ENCODE assay signal across 8 cellular contexts in the genomic region with DNA sequence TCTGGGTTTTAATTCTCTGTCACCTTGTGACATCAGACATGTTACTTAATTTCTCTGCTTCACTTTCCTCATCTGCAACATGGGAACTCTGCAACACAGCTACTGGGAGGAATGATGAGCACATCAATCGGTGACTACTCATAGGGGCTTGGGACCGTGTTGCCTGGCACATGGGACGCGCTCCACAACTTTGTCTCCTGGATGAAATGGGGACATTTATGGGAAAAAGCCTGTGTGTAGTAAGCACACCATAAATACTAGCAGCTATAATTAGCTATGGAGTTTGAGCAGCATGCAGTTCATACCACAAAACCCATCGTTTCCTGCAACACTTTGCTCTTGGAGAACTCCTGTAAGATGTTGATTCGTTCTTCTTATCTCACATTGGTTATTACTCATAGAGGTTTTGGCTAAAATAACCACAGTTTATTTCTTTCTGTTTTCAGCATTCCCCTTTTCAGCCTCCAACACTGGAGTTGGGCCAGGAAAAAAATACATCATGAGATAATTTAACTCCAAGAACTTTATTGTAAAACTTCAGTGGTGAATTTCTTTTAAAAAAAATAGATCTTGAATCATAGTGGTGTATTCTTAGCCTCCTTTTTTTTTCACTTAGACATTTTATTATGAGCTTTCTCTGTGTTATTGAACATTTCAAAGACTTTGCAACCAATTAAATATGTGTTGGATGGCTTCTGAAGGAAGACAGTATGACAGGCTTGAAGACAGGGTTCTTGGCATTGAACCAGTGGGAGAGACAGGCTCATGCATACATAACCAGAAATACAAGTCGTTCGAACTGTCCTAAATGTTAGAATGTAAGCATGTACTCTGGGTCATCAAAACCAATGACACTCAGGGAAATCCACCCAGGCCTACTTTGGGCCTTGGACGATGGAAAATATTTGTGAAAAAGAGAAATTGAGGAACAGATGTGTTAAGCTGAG.
DNase-seq lines count a peak whose midpoint lies in the region; ATAC-seq and TF ChIP-seq lines count a peak whose summit lies in the region.

No MANE protein-coding gene starts in this region.

- intact Hi-C loops in dendritic cell treated with granulocyte-macrophage colony-stimulating factor and Interleukin-4, amounts not matched to agents 40 ng/mL and 50 ng/mL, for 4 days (cut with micrococcal nuclease), result no loop called here

- no peak for TF ChIP-seq CTCF in RWPE2 (IDR thresholded peaks at IDR 0.05; ENCODE audit: poor library complexity, severe bottlenecking)
- TF ChIP-seq CTCF in osteoblast (IDR thresholded peaks at IDR 0.05; ENCODE audit: extremely low read depth, low read depth, low read length), result no peak

- H3K4me1 Mint-ChIP-seq in dendritic cell treated with granulocyte-macrophage colony-stimulating factor and Interleukin-4, amounts not matched to agents 40 ng/mL and 50 ng/mL, for 4 days (ENCODE audit: low read depth), result peaks cover 61% of the 10 kb centered on the region

- no peak overlapping the region for H3K27ac ChIP-seq in RWPE2 (ENCODE audit: poor library complexity, severe bottlenecking)
- H3K27ac ChIP-seq in osteoblast (ENCODE audit: low read depth, low read length), result peak overlapping the region; percentile 74

- no peaks in the 10 kb centered on the region for H3K27me3 ChIP-seq in RWPE2 (ENCODE audit: insufficient read depth, poor library complexity, severe bottlenecking)
- H3K27me3 ChIP-seq in osteoblast (ENCODE audit: insufficient read depth, low read length), result no peaks in the 10 kb centered on the region

- ATAC-seq in RWPE2 (ENCODE audit: low read depth), result 0 out of 3 replicates have a peak, but pooled peaks have one; percentile 21
- ATAC-seq in HG03159 (IDR thresholded peaks at IDR 0.05; ENCODE audit: unreplicated experiment), result no peak

- H3K4me1 ChIP-seq in RWPE2 (ENCODE audit: insufficient read depth, poor library complexity, severe bottlenecking) (no peaks in the 10 kb centered on the region), osteoblast (ENCODE audit: insufficient read depth, low read length) (peaks cover 20% of the 10 kb centered on the region)

- H2AFZ ChIP-seq in osteoblast (ENCODE audit: low read length), result no peak overlapping the region

- H3K79me2 ChIP-seq in osteoblast (ENCODE audit: insufficient read depth, low read length), result no peaks in the 10 kb centered on the region

- peak; percentile 37 for DNase-seq in stimulated activated CD4-positive, alpha-beta T cell treated with anti-CD3 and anti-CD28 coated beads, Interleukin-4, amount 100 ng/mL, for 24 hours
- no peak for DNase-seq in stimulated activated CD4-positive, alpha-beta T cell treated with anti-CD3 and anti-CD28 coated beads, Interleukin-15, amount 100 ng/mL, for 24 hours
- no peak for DNase-seq in RWPE2 (ENCODE audit: low spot score)
- peak; percentile 80 for DNase-seq in osteoblast (ENCODE audit: insufficient read length, low spot score, missing footprints)
- no peak for DNase-seq in C1 segment of cervical spinal cord (lab: John Stamatoyannopoulos, UW)
- no peak for DNase-seq in T-helper 9 cell

- H4K20me1 ChIP-seq in osteoblast (ENCODE audit: insufficient read depth, low read length), result no peaks in the 10 kb centered on the region

- no peaks in the 10 kb centered on the region for H3K27me3 Mint-ChIP-seq in dendritic cell treated with granulocyte-macrophage colony-stimulating factor and Interleukin-4, amounts not matched to agents 40 ng/mL and 50 ng/mL, for 4 days

- H3K9me3 Mint-ChIP-seq in dendritic cell treated with granulocyte-macrophage colony-stimulating factor and Interleukin-4, amounts not matched to agents 40 ng/mL and 50 ng/mL, for 4 days, result no peaks in the 10 kb centered on the region

- no peak overlapping the region for H3K4me3 Mint-ChIP-seq in dendritic cell treated with granulocyte-macrophage colony-stimulating factor and Interleukin-4, amounts not matched to agents 40 ng/mL and 50 ng/mL, for 4 days

- H3K27ac Mint-ChIP-seq in dendritic cell treated with granulocyte-macrophage colony-stimulating factor and Interleukin-4, amounts not matched to agents 40 ng/mL and 50 ng/mL, for 4 days, result peak overlapping the region; percentile 30

- H3K36me3 ChIP-seq in RWPE2 (ENCODE audit: low read depth), result no peaks in the 10 kb centered on the region
- peaks cover 9% of the 10 kb centered on the region for H3K36me3 ChIP-seq in osteoblast (ENCODE audit: insufficient read depth, low read length)

- peaks cover 98% of the 10 kb centered on the region for H3K36me3 Mint-ChIP-seq in dendritic cell treated with granulocyte-macrophage colony-stimulating factor and Interleukin-4, amounts not matched to agents 40 ng/mL and 50 ng/mL, for 4 days (ENCODE audit: low read depth)

- H3K4me3 ChIP-seq in RWPE2 (ENCODE audit: severe bottlenecking) (no peak overlapping the region), osteoblast (ENCODE audit: insufficient read depth, low read length) (no peak overlapping the region)

- H3K4me2 ChIP-seq in osteoblast (ENCODE audit: insufficient read depth, low read length), result peak overlapping the region; percentile 58

- no peaks in the 10 kb centered on the region for H3K9me3 ChIP-seq in RWPE2 (ENCODE audit: severe bottlenecking)
- H3K9me3 ChIP-seq in osteoblast (ENCODE audit: low read depth, low read length), result no peaks in the 10 kb centered on the region

Comparison
In these comparisons a context has a peak if more than half of its experiments do, and no peak if none do; other contexts are left out.
1. DNase-seq: peak in stimulated activated CD4-positive, alpha-beta T cell treated with anti-CD3 and anti-CD28 coated beads, Interleukin-4, amount 100 ng/mL, for 24 hours (single experiment) and osteoblast (single experiment); none in stimulated activated CD4-positive, alpha-beta T cell treated with anti-CD3 and anti-CD28 coated beads, Interleukin-15, amount 100 ng/mL, for 24 hours (single experiment), RWPE2 (single experiment), C1 segment of cervical spinal cord (0 of 14) and T-helper 9 cell (single experiment).